In the genomic region with DNA sequence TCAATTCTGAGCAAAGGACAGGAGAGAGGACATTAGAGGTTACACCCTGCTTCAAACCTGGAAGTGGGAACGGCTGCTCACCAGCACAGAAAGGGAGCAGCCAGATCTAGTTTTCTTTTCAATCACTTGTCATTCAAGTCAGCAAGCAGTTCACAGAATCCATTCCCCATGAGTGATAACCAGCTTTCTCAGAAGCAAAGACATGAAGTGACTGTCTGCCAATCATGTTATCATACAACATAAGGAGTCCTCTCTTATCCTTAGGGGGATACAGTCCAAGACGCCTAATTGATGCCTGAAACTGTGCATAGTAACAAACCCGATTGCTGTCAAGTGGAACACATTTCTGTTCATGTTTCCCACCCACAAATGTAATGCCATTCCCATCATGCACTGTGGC, we compare ENCODE assay signal across 15 cellular contexts. TPM values are rescaled to one million over a fixed set of nuclear protein-coding genes. Genes with fewer than 3 reads are reported as not detected.
DNase-seq lines count a peak whose midpoint lies in the region; ATAC-seq lines count a peak whose summit lies in the region.
"Had no signal": no experiment of that assay in that cellular context is flagged by ENCODE, and none has a peak within 500 bp of the region (broad histone marks: within the 10 kb centered on the region; RNA-seq: fewer than 3 reads in every experiment).

No MANE protein-coding gene starts in this region.

- no peaks in the 10 kb centered on the region for H3K27me3 Mint-ChIP-seq in activated CD4-positive, alpha-beta T cell treated with anti-CD3 and anti-CD28 coated beads, Interleukin-2, amount 10 ng/mL, durations not matched to agents 24 days and 14 days
- H3K27me3 Mint-ChIP-seq in T-helper 1 cell treated with Interleukin-12 subunit alpha and Interleukin-12 subunit beta and Interleukin-4 antibody, amounts not matched to agents 30 μg/mL and 1 μg/mL, for 36 hours (ENCODE audit: low read depth): no peaks in the 10 kb centered on the region
- H3K27me3 Mint-ChIP-seq in naive thymus-derived CD8-positive, alpha-beta T cell: no peaks in the 10 kb centered on the region
- H3K27me3 Mint-ChIP-seq: progenitor cell of endocrine pancreas had no signal

- H3K27ac Mint-ChIP-seq in activated CD4-positive, alpha-beta T cell treated with anti-CD3 and anti-CD28 coated beads, Interleukin-2, amount 10 ng/mL, durations not matched to agents 24 days and 14 days: peak overlapping the region; percentile 78
- H3K27ac Mint-ChIP-seq in T-helper 1 cell treated with Interleukin-12 subunit alpha and Interleukin-12 subunit beta and Interleukin-4 antibody, amounts not matched to agents 30 μg/mL and 1 μg/mL, for 36 hours: peak overlapping the region; percentile 80
- H3K27ac Mint-ChIP-seq in naive thymus-derived CD8-positive, alpha-beta T cell: peak overlapping the region in 9 of 10 donors; percentile 2 to 83 (median 78)
- H3K27ac Mint-ChIP-seq: progenitor cell of endocrine pancreas had no signal

- intact Hi-C loops in activated CD4-positive, alpha-beta T cell treated with anti-CD3 and anti-CD28 coated beads, Interleukin-2, amount 10 ng/mL, durations not matched to agents 24 days and 14 days (cut with micrococcal nuclease): loop anchor here (2.0 kb wide), 3 partner anchors 22 to 54 kb away; no protein-coding TSS in a partner anchor

- no peak overlapping the region for H3K4me3 Mint-ChIP-seq in activated CD4-positive, alpha-beta T cell treated with anti-CD3 and anti-CD28 coated beads, Interleukin-2, amount 10 ng/mL, durations not matched to agents 24 days and 14 days
- peak overlapping the region; percentile 18 for H3K4me3 Mint-ChIP-seq in T-helper 1 cell treated with Interleukin-12 subunit alpha and Interleukin-12 subunit beta and Interleukin-4 antibody, amounts not matched to agents 30 μg/mL and 1 μg/mL, for 36 hours
- H3K4me3 Mint-ChIP-seq in naive thymus-derived CD8-positive, alpha-beta T cell: no peak overlapping the region

- peaks cover 42% of the 10 kb centered on the region for H3K4me1 Mint-ChIP-seq in activated CD4-positive, alpha-beta T cell treated with anti-CD3 and anti-CD28 coated beads, Interleukin-2, amount 10 ng/mL, durations not matched to agents 24 days and 14 days
- H3K4me1 Mint-ChIP-seq in T-helper 1 cell treated with Interleukin-12 subunit alpha and Interleukin-12 subunit beta and Interleukin-4 antibody, amounts not matched to agents 30 μg/mL and 1 μg/mL, for 36 hours (ENCODE audit: low read depth): peaks cover 51% of the 10 kb centered on the region
- peaks cover 0 to 8% (median 1%) of the 10 kb centered on the region in 4 donors for H3K4me1 Mint-ChIP-seq in naive thymus-derived CD8-positive, alpha-beta T cell

- no peaks in the 10 kb centered on the region for H3K9me3 Mint-ChIP-seq in activated CD4-positive, alpha-beta T cell treated with anti-CD3 and anti-CD28 coated beads, Interleukin-2, amount 10 ng/mL, durations not matched to agents 24 days and 14 days
- H3K9me3 Mint-ChIP-seq in T-helper 1 cell treated with Interleukin-12 subunit alpha and Interleukin-12 subunit beta and Interleukin-4 antibody, amounts not matched to agents 30 μg/mL and 1 μg/mL, for 36 hours: no peaks in the 10 kb centered on the region
- no peaks in the 10 kb centered on the region for H3K9me3 Mint-ChIP-seq in naive thymus-derived CD8-positive, alpha-beta T cell

- ATAC-seq in GM21619 (IDR thresholded peaks at IDR 0.05; ENCODE audit: unreplicated experiment): peak; percentile 56
- no peak for ATAC-seq in naive thymus-derived CD8-positive, alpha-beta T cell

- POLR2A ChIA-PET in naive thymus-derived CD8-positive, alpha-beta T cell (lab: Charles Lee): no interaction called here

- H3K36me3 Mint-ChIP-seq in activated CD4-positive, alpha-beta T cell treated with anti-CD3 and anti-CD28 coated beads, Interleukin-2, amount 10 ng/mL, durations not matched to agents 24 days and 14 days (ENCODE audit: low read depth): peaks cover 87% of the 10 kb centered on the region
- H3K36me3 Mint-ChIP-seq in T-helper 1 cell treated with Interleukin-12 subunit alpha and Interleukin-12 subunit beta and Interleukin-4 antibody, amounts not matched to agents 30 μg/mL and 1 μg/mL, for 36 hours (ENCODE audit: low read depth): peaks cover 78% of the 10 kb centered on the region
- peaks cover 15 to 94% (median 32%) of the 10 kb centered on the region in 3 donors for H3K36me3 Mint-ChIP-seq in naive thymus-derived CD8-positive, alpha-beta T cell

- DNase-seq in activated CD4-positive, alpha-beta T cell treated with anti-CD3 and anti-CD28 coated beads, Interleukin-2, amount 10 ng/mL, durations not matched to agents 24 days and 14 days: no peak
- DNase-seq in activated CD4-positive, alpha-beta T cell treated with anti-CD3 and anti-CD28 coated beads, Interleukin-2, amount 50 U/mL, for 4 hours: no peak
- DNase-seq in naive thymus-derived CD8-positive, alpha-beta T cell: no peak
- DNase-seq in NCI-H2107 (lab: John Stamatoyannopoulos, UW) (no peak), germinal center (ENCODE audit: low spot score) (no peak), HT-29 (ENCODE audit: low spot score) (no peak)
- DNase-seq: activated effector memory CD4-positive, alpha-beta T cell treated with anti-CD3 and anti-CD28 coated beads, Interleukin-2, amount 50 U/mL, for 16 hours; cerebellar nuclear complex; GM23248; NCI-H226; stimulated activated CD4-positive, alpha-beta T cell treated with anti-CD3 and anti-CD28 coated beads, Interleukin-12 subunit alpha, Interleukin-12 subunit beta, amount 100 ng/mL, for 4 hours; thyroid gland had no signal

RNA-seq across cellular contexts. Expression of a gene that starts 54.7 kb away (rescaled TPM):
- 64.0 and 71.6 TPM in 2 replicates for total RNA-seq in activated CD4-positive, alpha-beta T cell treated with anti-CD3 and anti-CD28 coated beads, Interleukin-2, amount 10 ng/mL, durations not matched to agents 24 days and 14 days
- total RNA-seq in naive thymus-derived CD8-positive, alpha-beta T cell: 10 to 100 TPM; 25.6 to 28.4 TPM
- 1 to 10 TPM; 1.9 to 3.9 (median 3.2) TPM for polyA plus RNA-seq in naive thymus-derived CD8-positive, alpha-beta T cell
- 4.3 and 12.3 TPM in 2 replicates for total RNA-seq in HT-29 (2014; rRNA removed; shearing (Covaris generic))

RNA-seq across cellular contexts. Expression of a gene that starts 56.0 kb away (rescaled TPM):
- total RNA-seq in activated CD4-positive, alpha-beta T cell treated with anti-CD3 and anti-CD28 coated beads, Interleukin-2, amount 10 ng/mL, durations not matched to agents 24 days and 14 days: 94.4 and 94.7 TPM in 2 replicates
- 10 to 100 TPM; 83.7 to 88.5 TPM for total RNA-seq in naive thymus-derived CD8-positive, alpha-beta T cell
- polyA plus RNA-seq in naive thymus-derived CD8-positive, alpha-beta T cell: 10 to 100 TPM; 52.3 to 90.5 (median 73.4) TPM
- total RNA-seq in HT-29 (2014; rRNA removed; shearing (Covaris generic)): 0.08 and 1.3 TPM in 2 replicates

Comparison
In these comparisons a context has a peak if more than half of its experiments do, and no peak if none do; other contexts are left out.
1. RNA of a gene that starts 56.0 kb away (total RNA-seq): 94.4 to 94.7 TPM in activated CD4-positive, alpha-beta T cell treated with anti-CD3 and anti-CD28 coated beads, Interleukin-2, amount 10 ng/mL, durations not matched to agents 24 days and 14 days and 83.7 to 88.5 TPM in naive thymus-derived CD8-positive, alpha-beta T cell; 0.08 to 1.3 TPM in HT-29; every median in the first group is over 10 times any median in the second.
2. Peak in every context shown above with its lines, with median percentiles within 50 percentile points of each other: H3K27ac Mint-ChIP-seq.